Comparison of ENCODE assay signal across 10 cellular contexts in genomic region chr11:87173185-87174039, GRCh38.
DNase-seq lines count a peak whose midpoint lies in the region; ATAC-seq and TF ChIP-seq lines count a peak whose summit lies in the region.
"Had no signal": no experiment of that assay in that cellular context is flagged by ENCODE, and none has a peak within 500 bp of the region (broad histone marks: within the 10 kb centered on the region; RNA-seq: fewer than 3 reads in every experiment).

No MANE protein-coding gene starts in this region.

- H3K79me2 ChIP-seq in PC-9 (ENCODE audit: low read depth): 0 out of 2 replicates have a peak, but pooled peaks cover 5% of the 10 kb centered on the region

- BruUV-seq in MCF 10A (replicated peaks; lab: Mats Ljungman, UMichigan) (no TSS peak), PC-9 (replicated peaks; lab: Mats Ljungman, UMichigan) (no TSS peak)

- no peak overlapping the region for H2AFZ ChIP-seq in PC-9

- H3K36me3 ChIP-seq in breast epithelium: no peaks in the 10 kb centered on the region
- H3K36me3 ChIP-seq in PC-9 (ENCODE audit: low read depth): 0 out of 2 replicates have a peak, but pooled peaks cover 6% of the 10 kb centered on the region
- no peaks in the 10 kb centered on the region for H3K36me3 ChIP-seq in thoracic aorta

- H4K20me1 ChIP-seq in PC-9 (ENCODE audit: insufficient read depth): no peaks in the 10 kb centered on the region

- no peaks in the 10 kb centered on the region for H3K9me2 ChIP-seq in PC-9 (ENCODE audit: insufficient read depth)

- H3K9me3 ChIP-seq in breast epithelium (peaks cover 0 to 8% of the 10 kb centered on the region in 2 donors), PC-9 (ENCODE audit: insufficient read depth, low read depth) (0 out of 2 replicates have a peak, but pooled peaks cover under 1% of the 10 kb centered on the region), thoracic aorta (no peaks in the 10 kb centered on the region)

- peak overlapping the region; percentile 74 for H3K27ac Mint-ChIP-seq in MCF 10A (ENCODE audit: low read depth, unreplicated experiment)
- H3K27ac Mint-ChIP-seq in activated CD4-positive, alpha-beta memory T cell treated with anti-CD3 and anti-CD28 coated beads for 36 hours: no peak overlapping the region

- no peak for TF ChIP-seq CTCF in MCF 10A (IDR thresholded peaks at IDR 0.05; ENCODE audit: unreplicated experiment)
- TF ChIP-seq CTCF in breast epithelium (IDR thresholded peaks at IDR 0.05): no peak
- no peak for TF ChIP-seq CTCF in PC-9 (conservative IDR thresholded peaks at IDR 0.05)
- TF ChIP-seq CTCF in thoracic aorta (IDR thresholded peaks at IDR 0.05): no peak

- no peak for TF ChIP-seq POLR2A in breast epithelium (IDR thresholded peaks at IDR 0.05)

- H3K9me3 Mint-ChIP-seq in MCF 10A (ENCODE audit: unreplicated experiment): peaks cover 8% of the 10 kb centered on the region
- H3K9me3 Mint-ChIP-seq in activated CD4-positive, alpha-beta memory T cell treated with anti-CD3 and anti-CD28 coated beads for 36 hours: peaks cover 24% of the 10 kb centered on the region

- H3K27ac ChIP-seq in breast epithelium: no peak overlapping the region
- H3K27ac ChIP-seq in PC-9: peak overlapping the region; percentile 74
- H3K27ac ChIP-seq in thoracic aorta: peak overlapping the region; percentile 31 to 51
- H3K27ac ChIP-seq: C4-2B had no signal

- no peaks in the 10 kb centered on the region for H3K4me1 ChIP-seq in breast epithelium
- H3K4me1 ChIP-seq in PC-9 (replicated peaks; ENCODE audit: insufficient read depth): peaks cover 40% of the 10 kb centered on the region
- peaks cover 7 to 29% of the 10 kb centered on the region in 2 donors for H3K4me1 ChIP-seq in thoracic aorta (ENCODE audit: control insufficient read depth in 1 of 2, low read depth in 2 of 2)

- H3K4me2 ChIP-seq in PC-9: peak overlapping the region; percentile 72

- POLR2A ChIA-PET in MCF 10A (lab: Yijun Ruan, JAX) (interaction anchor here (0.5 to 1.0 kb wide), 3 partner anchors 9 to 86 kb away, joined by 3 to 4 read pairs (median 3); no protein-coding TSS in a partner anchor), PC-9 (lab: Charles Lee; ENCODE audit: unreplicated experiment) (no interaction called here)
- POLR2A ChIA-PET in activated CD4-positive, alpha-beta memory T cell treated with anti-CD3 and anti-CD28 coated beads for 36 hours (lab: Charles Lee): no interaction called here

- peaks cover 15% of the 10 kb centered on the region for H3F3A ChIP-seq in PC-9 (ENCODE audit: insufficient read depth, low read depth)

- CTCF ChIA-PET in MCF 10A (lab: Yijun Ruan, JAX): interaction anchor here (0.6 to 1.3 kb wide), 4 partner anchors 53 to 140 kb away, joined by 3 to 4 read pairs (median 3); no protein-coding TSS in a partner anchor
- CTCF ChIA-PET in PC-9 (lab: Charles Lee): no interaction called here
- CTCF ChIA-PET in activated CD4-positive, alpha-beta memory T cell treated with anti-CD3 and anti-CD28 coated beads for 36 hours (lab: Charles Lee): no interaction called here

- H3K27me3 ChIP-seq in breast epithelium (no peaks in the 10 kb centered on the region), PC-9 (ENCODE audit: insufficient read depth, low read depth) (no peaks in the 10 kb centered on the region), thoracic aorta (replicated peaks; ENCODE audit: insufficient read depth) (no peaks in the 10 kb centered on the region)

- DNase-seq in MCF 10A (ENCODE audit: unreplicated experiment) (peak; percentile 68), breast epithelium (ENCODE audit: low spot score in 2 of 2) (no peak), PC-9 (peak in 1 of 2 experiments; percentile 83), fibroblast of the conjunctiva (ENCODE audit: low read depth) (peak; percentile 23), thoracic aorta (ENCODE audit: low spot score) (no peak), COR-L47 (lab: John Stamatoyannopoulos, UW) (no peak)
- DNase-seq in activated CD4-positive, alpha-beta memory T cell treated with anti-CD3 and anti-CD28 coated beads for 36 hours: no peak
- DNase-seq: Karpas-422 had no signal

- H3K4me1 Mint-ChIP-seq in MCF 10A (ENCODE audit: insufficient read depth, unreplicated experiment): peaks cover 16% of the 10 kb centered on the region
- peaks cover 9% of the 10 kb centered on the region for H3K4me1 Mint-ChIP-seq in activated CD4-positive, alpha-beta memory T cell treated with anti-CD3 and anti-CD28 coated beads for 36 hours (ENCODE audit: low read depth)

- peak; percentile 65 for ATAC-seq in thoracic aorta (ENCODE audit: insufficient number of reproducible peaks, low FRiP score, low read depth)
- ATAC-seq in HG03457 (IDR thresholded peaks at IDR 0.05; ENCODE audit: unreplicated experiment): no peak

- no peak overlapping the region for H3K4me3 ChIP-seq in breast epithelium
- 0 out of 2 replicates have a peak overlapping the region, but pooled peaks have one; percentile 19 for H3K4me3 ChIP-seq in PC-9
- no peak overlapping the region for H3K4me3 ChIP-seq in thoracic aorta

- intact Hi-C loops in MCF 10A (cut with micrococcal nuclease) (no loop called here), breast epithelium (cut with DNase I; ENCODE audit: low total_unique reads) (no loop called here), PC-9 (cut with micrococcal nuclease; ENCODE audit: unreplicated experiment) (no loop called here)
- intact Hi-C loops in activated CD4-positive, alpha-beta memory T cell treated with anti-CD3 and anti-CD28 coated beads for 36 hours (cut with micrococcal nuclease): no loop called here

- no peaks in the 10 kb centered on the region for H3K27me3 Mint-ChIP-seq in MCF 10A (ENCODE audit: insufficient read depth, unreplicated experiment)
- no peaks in the 10 kb centered on the region for H3K27me3 Mint-ChIP-seq in activated CD4-positive, alpha-beta memory T cell treated with anti-CD3 and anti-CD28 coated beads for 36 hours

- H3K4me3 Mint-ChIP-seq in MCF 10A (ENCODE audit: unreplicated experiment): peak overlapping the region; percentile 13
- H3K4me3 Mint-ChIP-seq in activated CD4-positive, alpha-beta memory T cell treated with anti-CD3 and anti-CD28 coated beads for 36 hours: no peak overlapping the region

- peaks cover 4% of the 10 kb centered on the region for H3K36me3 Mint-ChIP-seq in MCF 10A (ENCODE audit: insufficient read depth, unreplicated experiment)
- peaks cover 34% of the 10 kb centered on the region for H3K36me3 Mint-ChIP-seq in activated CD4-positive, alpha-beta memory T cell treated with anti-CD3 and anti-CD28 coated beads for 36 hours

Comparison
In these comparisons a context has a peak if more than half of its experiments do, and no peak if none do; other contexts are left out.
1. DNase-seq: peak in MCF 10A (single experiment) and fibroblast of the conjunctiva (single experiment); none in breast epithelium (0 of 2), thoracic aorta (single experiment), COR-L47 (single experiment) and activated CD4-positive, alpha-beta memory T cell treated with anti-CD3 and anti-CD28 coated beads for 36 hours (single experiment).
2. H3K27ac ChIP-seq: peak in PC-9 (single experiment) and thoracic aorta (2 of 2); none in breast epithelium (0 of 2).